ENCODE assay signal across 1 cellular context in the genomic region with DNA sequence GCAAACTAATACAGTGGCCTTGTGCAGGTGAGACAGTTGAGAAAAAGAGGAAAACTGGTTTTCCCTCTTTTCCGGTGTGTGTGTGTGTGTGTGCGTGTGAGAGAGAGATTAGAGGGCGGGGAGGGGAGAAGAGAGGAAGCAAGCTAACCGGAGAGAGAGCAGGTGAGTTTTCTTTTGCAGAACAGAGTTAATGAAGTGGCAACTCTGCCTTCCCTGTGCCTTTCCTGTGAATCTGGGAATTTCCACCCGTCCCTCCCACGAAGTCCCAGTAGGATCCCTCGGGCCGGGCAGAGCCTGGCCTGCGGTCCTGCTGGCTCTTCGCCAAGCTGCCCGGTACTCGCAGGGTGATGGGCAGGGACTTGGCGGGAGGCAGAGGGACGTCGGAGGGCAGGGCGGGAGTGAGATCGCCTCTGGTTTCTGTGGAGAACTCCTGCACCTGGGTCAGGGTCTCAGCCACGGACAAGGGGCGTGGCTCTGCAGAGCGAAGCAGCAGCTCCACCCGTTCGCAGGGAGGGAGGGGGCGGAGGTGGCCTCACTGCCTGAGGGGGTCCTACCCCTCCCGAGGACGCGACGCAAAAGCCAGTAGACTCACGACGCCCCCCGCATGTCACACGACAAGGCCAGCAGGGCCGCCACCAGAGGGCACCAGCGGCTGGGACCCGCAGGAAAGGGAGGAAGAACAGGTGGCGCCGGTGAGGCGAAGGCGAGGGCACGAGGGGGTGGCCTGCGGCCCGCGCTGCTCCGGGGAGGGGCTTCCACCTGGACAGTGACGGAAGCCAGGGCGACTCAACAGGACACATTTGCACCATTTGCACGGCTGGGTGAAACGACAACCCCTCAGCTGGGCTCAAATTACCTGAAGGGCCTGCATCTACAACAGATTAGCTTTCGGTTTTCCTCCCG.
TF ChIP-seq lines count a peak whose summit lies in the region.

No MANE protein-coding gene starts in this region.

TF ChIP-seq in K562, 482 proteins besides CTCF, POLR2A, EP300 and RAD21 (continued from another document and continues in another):
- TF ChIP-seq, protein P1, sequence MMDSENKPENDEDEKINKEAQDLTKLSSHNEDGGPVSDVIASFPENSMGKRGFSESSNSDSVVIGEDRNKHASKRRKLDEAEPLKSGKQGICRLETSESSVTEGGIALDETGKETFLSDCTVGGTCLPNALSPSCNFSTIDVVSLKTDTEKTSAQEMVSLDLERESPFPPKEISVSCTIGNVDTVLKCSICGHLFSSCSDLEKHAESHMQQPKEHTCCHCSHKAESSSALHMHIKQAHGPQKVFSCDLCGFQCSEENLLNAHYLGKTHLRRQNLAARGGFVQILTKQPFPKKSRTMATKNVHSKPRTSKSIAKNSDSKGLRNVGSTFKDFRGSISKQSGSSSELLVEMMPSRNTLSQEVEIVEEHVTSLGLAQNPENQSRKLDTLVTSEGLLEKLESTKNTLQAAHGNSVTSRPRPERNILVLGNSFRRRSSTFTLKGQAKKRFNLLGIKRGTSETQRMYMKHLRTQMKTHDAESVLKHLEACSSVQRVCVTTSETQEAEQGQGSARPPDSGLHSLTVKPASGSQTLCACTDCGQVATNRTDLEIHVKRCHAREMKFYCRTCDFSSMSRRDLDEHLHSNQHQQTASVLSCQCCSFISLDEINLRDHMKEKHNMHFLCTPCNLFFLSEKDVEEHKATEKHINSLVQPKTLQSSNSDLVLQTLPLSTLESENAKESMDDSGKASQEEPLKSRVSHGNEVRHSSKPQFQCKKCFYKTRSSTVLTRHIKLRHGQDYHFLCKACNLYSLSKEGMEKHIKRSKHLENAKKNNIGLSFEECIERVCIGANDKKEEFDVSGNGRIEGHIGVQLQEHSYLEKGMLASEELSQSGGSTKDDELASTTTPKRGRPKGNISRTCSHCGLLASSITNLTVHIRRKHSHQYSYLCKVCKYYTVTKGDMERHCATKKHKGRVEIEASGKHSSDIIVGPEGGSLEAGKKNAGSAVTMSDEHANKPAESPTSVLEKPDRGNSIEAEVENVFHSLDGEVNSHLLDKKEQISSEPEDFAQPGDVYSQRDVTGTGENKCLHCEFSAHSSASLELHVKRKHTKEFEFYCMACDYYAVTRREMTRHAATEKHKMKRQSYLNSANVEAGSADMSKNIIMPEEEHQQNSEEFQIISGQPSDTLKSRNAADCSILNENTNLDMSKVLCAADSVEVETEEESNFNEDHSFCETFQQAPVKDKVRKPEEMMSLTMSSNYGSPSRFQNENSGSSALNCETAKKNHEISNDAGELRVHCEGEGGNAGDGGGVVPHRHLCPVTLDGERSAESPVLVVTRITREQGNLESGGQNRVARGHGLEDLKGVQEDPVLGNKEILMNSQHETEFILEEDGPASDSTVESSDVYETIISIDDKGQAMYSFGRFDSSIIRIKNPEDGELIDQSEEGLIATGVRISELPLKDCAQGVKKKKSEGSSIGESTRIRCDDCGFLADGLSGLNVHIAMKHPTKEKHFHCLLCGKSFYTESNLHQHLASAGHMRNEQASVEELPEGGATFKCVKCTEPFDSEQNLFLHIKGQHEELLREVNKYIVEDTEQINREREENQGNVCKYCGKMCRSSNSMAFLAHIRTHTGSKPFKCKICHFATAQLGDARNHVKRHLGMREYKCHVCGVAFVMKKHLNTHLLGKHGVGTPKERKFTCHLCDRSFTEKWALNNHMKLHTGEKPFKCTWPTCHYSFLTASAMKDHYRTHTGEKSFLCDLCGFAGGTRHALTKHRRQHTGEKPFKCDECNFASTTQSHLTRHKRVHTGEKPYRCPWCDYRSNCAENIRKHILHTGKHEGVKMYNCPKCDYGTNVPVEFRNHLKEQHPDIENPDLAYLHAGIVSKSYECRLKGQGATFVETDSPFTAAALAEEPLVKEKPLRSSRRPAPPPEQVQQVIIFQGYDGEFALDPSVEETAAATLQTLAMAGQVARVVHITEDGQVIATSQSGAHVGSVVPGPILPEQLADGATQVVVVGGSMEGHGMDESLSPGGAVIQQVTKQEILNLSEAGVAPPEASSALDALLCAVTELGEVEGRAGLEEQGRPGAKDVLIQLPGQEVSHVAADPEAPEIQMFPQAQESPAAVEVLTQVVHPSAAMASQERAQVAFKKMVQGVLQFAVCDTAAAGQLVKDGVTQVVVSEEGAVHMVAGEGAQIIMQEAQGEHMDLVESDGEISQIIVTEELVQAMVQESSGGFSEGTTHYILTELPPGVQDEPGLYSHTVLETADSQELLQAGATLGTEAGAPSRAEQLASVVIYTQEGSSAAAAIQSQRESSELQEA (IDR thresholded peaks at IDR 0.05; ENCODE audit: low read depth) = no peak
- TF ChIP-seq ERF (CRISPR knock-in tag; IDR thresholded peaks at IDR 0.05) (no peak), GATAD2B (IDR thresholded peaks at IDR 0.05; ENCODE audit: borderline replicate concordance) (peak; percentile 49; the same call in 1 of the 2 replicates), ZNF133 (CRISPR knock-in tag; IDR thresholded peaks at IDR 0.05) (no peak), SMARCB1 (IDR thresholded peaks at IDR 0.05; ENCODE audit: insufficient read length, low read depth) (no peak), NFXL1 (CRISPR knock-in tag; IDR thresholded peaks at IDR 0.05) (no peak), KLF10 (CRISPR knock-in tag; IDR thresholded peaks at IDR 0.05) (no peak), NFRKB (IDR thresholded peaks at IDR 0.05; ENCODE audit: low read depth) (no peak), TOE1 (IDR thresholded peaks at IDR 0.05; ENCODE audit: borderline replicate concordance) (peak; percentile 66; the same call in 1 of the 2 replicates), TOE1 (CRISPR knock-in tag; IDR thresholded peaks at IDR 0.05; ENCODE audit: borderline replicate concordance, low read depth) (0 out of 2 replicates have a peak, but pooled peaks have one; percentile 54), NCOR1 (IDR thresholded peaks at IDR 0.05) (peak; percentile 31; the same call in 1 of the 2 replicates), HDAC8 (tag; IDR thresholded peaks at IDR 0.05) (no peak; the same call in 1 of the 2 replicates), TAL1 (IDR thresholded peaks at IDR 0.05) (peak; percentile 15; the same call in 1 of the 2 replicates), DIDO1 (tag; IDR thresholded peaks at IDR 0.05; ENCODE audit: low read depth) (peak; percentile 30; the same call in 1 of the 2 replicates), CSDE1 (IDR thresholded peaks at IDR 0.05) (no peak; a peak in 1 of 4 replicates), CXXC5 (CRISPR knock-in tag; IDR thresholded peaks at IDR 0.05) (peak; percentile 89), KHSRP (IDR thresholded peaks at IDR 0.05) (no peak), POLR2H (tag; IDR thresholded peaks at IDR 0.05; ENCODE audit: low read depth) (no peak), ESRRA (IDR thresholded peaks at IDR 0.05; ENCODE audit: borderline replicate concordance, low read depth) (0 out of 2 replicates have a peak, but pooled peaks have one; percentile 51), RUNX1 (IDR thresholded peaks at IDR 0.05; ENCODE audit: low read depth) (no peak), SMC3 (conservative IDR thresholded peaks at IDR 0.05; ENCODE audit: insufficient read depth, low read depth, low read length) (peak; percentile 79), ZFP1 (CRISPR knock-in tag; IDR thresholded peaks at IDR 0.05) (no peak)
- TF ChIP-seq, protein P2, sequence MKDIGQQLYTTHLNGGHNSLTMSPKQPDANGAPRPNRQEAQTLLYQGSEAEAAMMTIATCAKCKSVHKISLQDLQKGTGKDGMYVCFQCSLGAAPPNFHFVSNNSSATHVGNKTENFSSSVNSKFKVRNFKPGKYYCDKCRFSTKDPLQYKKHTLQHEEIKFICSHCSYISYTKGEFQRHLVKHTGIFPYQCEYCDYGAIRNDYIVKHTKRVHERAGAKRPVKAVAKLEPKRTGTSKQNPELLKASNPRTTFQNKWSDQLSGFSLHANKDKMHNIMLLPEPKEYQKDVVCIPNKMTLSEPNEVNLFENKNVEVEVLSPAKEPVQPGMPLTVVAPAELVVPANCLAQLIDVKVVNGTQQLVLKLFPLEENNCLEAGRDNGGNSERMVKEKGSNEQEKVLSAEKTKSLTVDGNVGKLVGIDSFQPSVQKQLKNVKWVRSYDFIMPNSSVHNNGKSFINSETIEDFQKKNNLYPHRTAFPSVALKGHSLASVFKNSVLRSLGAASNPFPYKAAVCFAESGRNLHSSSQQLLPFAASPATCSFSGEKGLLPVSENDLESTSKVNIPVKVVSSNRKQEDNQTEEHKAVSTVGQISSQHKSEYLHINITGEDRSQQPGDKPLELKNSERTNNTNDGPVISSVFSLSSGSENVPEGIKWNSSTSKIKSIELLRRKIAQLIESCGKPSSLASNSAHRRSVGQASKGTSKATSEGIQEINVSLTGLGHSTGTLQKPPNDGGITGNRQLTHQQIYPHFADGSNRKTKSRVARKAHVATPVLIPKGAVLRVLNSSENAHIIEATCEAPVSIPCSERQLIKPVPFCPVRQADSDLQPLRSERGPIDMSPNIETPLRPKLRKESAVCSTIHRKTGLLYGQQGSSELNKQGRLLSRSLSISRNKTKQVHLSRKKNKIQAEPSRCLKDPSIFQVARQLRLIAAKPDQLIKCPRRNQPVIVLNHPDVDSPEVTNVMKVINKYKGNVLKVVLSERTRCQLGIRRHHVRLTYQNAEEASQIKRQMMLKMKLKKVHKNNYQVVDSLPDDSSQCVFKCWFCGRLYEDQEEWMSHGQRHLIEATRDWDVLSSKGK (CRISPR knock-in tag; IDR thresholded peaks at IDR 0.05) = no peak
- TF ChIP-seq, protein P3, sequence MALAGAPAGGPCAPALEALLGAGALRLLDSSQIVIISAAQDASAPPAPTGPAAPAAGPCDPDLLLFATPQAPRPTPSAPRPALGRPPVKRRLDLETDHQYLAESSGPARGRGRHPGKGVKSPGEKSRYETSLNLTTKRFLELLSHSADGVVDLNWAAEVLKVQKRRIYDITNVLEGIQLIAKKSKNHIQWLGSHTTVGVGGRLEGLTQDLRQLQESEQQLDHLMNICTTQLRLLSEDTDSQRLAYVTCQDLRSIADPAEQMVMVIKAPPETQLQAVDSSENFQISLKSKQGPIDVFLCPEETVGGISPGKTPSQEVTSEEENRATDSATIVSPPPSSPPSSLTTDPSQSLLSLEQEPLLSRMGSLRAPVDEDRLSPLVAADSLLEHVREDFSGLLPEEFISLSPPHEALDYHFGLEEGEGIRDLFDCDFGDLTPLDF (CRISPR knock-in tag; IDR thresholded peaks at IDR 0.05) = peak; percentile 84
- TF ChIP-seq, protein P4, sequence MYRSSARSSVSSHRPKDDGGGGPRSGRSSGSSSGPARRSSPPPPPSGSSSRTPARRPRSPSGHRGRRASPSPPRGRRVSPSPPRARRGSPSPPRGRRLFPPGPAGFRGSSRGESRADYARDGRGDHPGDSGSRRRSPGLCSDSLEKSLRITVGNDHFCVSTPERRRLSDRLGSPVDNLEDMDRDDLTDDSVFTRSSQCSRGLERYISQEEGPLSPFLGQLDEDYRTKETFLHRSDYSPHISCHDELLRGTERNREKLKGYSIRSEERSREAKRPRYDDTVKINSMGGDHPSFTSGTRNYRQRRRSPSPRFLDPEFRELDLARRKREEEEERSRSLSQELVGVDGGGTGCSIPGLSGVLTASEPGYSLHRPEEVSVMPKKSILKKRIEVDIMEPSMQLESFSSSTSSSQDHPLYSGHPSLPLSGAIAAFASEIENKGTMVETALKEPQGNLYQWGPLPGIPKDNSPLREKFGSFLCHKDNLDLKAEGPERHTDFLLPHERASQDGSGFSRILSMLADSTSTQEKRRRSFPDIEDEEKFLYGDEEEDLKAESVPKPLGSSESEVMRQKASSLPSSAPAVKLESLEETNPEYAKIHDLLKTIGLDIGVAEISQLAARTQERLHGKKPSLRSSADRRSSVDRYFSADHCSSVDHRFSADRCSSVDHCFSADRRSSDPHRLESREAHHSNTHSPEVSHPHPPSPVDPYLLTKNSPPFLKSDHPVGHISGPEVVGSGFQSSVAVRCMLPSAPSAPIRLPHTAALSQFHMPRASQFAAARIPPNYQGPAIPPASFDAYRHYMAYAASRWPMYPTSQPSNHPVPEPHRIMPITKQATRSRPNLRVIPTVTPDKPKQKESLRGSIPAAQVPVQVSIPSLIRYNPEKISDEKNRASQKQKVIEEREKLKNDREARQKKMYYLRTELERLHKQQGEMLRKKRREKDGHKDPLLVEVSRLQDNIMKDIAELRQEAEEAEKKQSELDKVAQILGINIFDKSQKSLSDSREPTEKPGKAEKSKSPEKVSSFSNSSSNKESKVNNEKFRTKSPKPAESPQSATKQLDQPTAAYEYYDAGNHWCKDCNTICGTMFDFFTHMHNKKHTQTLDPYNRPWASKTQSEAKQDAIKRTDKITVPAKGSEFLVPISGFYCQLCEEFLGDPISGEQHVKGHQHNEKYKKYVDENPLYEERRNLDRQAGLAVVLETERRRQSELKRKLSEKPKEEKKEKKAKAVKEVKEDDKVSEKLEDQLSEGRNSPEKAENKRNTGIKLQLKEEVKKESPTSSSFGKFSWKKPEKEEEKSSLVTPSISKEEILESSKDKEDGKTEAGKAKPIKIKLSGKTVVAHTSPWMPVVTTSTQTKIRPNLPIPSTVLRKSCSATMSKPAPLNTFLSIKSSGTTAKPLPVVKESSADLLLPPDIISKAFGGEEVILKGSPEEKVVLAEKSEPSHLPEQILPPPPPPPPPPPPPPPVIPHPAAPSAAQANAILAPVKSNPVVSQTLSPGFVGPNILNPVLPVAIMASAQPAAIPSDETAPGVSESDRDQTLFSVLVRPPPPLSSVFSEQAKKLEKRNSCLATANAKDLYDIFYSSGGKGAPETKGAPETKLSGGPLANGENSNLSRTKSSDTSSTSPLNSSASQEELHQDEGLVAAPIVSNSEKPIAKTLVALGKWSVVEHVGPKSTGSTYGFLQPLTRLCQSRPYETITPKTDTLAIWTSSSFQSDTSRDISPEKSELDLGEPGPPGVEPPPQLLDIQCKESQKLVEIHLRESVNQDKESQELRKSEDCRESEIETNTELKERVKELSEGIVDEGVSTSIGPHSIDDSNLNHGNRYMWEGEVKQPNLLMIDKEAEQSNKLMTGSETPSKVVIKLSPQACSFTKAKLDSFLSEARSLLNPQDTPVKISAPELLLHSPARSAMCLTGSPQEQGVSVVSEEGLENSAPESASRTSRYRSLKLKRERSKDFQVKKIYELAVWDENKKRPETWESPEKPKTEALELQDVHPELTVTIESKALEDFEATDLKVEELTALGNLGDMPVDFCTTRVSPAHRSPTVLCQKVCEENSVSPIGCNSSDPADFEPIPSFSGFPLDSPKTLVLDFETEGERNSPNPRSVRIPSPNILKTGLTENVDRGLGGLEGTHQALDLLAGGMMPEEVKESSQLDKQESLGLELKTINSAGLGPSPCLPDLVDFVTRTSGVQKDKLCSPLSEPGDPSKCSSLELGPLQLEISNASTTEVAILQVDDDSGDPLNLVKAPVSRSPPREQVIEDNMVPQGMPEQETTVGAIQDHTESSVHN (IDR thresholded peaks at IDR 0.05; ENCODE audit: borderline replicate concordance in 1 of 2, low read depth in 1 of 2) = no peak
- TF ChIP-seq, protein P5, sequence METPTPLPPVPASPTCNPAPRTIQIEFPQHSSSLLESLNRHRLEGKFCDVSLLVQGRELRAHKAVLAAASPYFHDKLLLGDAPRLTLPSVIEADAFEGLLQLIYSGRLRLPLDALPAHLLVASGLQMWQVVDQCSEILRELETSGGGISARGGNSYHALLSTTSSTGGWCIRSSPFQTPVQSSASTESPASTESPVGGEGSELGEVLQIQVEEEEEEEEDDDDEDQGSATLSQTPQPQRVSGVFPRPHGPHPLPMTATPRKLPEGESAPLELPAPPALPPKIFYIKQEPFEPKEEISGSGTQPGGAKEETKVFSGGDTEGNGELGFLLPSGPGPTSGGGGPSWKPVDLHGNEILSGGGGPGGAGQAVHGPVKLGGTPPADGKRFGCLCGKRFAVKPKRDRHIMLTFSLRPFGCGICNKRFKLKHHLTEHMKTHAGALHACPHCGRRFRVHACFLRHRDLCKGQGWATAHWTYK (CRISPR knock-in tag; IDR thresholded peaks at IDR 0.05) = peak; percentile 42; the same call in 1 of the 2 replicates
- TF ChIP-seq, protein P6, sequence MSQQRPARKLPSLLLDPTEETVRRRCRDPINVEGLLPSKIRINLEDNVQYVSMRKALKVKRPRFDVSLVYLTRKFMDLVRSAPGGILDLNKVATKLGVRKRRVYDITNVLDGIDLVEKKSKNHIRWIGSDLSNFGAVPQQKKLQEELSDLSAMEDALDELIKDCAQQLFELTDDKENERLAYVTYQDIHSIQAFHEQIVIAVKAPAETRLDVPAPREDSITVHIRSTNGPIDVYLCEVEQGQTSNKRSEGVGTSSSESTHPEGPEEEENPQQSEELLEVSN (IDR thresholded peaks at IDR 0.05; ENCODE audit: borderline replicate concordance in 1 of 2, extremely low read depth in 1 of 2, insufficient read depth in 1 of 2, insufficient read length in 1 of 2, low read depth in 1 of 2, low read length in 1 of 2, poor library complexity in 1 of 2, severe bottlenecking in 1 of 2) = peak; percentile 98 to 99
